ENCODE assay signal across 1 cellular context in the genomic region with DNA sequence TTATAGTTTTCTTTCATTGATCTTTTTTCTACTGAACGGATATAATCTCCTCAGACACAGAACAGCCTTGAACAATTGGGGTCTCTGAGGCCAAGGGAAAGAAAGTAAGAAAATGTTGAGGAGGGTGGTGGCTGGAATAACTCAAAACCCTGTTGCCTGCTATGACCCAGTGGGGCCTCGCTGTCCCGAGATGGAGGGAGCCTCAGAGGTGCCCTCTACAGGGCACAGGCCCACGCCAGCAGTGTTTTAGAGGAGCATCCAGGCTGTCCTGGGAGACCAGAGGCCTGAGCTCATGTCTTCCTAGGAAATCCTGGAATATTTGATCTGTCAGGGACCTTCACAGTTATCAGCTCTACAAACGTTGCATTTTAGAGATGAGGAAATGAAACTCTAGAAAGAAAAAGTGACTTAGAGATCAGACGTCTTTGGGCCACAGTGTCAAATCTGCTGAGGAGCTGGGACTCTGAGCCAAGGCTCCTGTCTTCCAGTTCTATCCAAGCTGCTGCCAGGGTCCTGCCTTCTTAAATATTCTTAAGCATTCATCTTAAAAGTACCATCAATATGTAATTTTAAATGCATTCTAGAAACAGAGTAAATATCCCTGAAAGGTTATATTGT.
A peak's percentile ranks its signal among the peaks of the same experiment; 100 is the strongest.
TF ChIP-seq lines count a peak whose summit lies in the region.

No MANE protein-coding gene starts in this region.

TF ChIP-seq in HEK293, 187 proteins besides CTCF, POLR2A, EP300 and RAD21 (continued from another document):
- TF ChIP-seq ZNF645 (tag by site-specific recombination; IDR thresholded peaks at IDR 0.05): no peak
- TF ChIP-seq ZNF394 (tag by site-specific recombination; IDR thresholded peaks at IDR 0.05; ENCODE audit: borderline replicate concordance): no peak
- peak; percentile 44 for TF ChIP-seq SCRT2 (tag by site-specific recombination; IDR thresholded peaks at IDR 0.05)
- TF ChIP-seq, protein P1, sequence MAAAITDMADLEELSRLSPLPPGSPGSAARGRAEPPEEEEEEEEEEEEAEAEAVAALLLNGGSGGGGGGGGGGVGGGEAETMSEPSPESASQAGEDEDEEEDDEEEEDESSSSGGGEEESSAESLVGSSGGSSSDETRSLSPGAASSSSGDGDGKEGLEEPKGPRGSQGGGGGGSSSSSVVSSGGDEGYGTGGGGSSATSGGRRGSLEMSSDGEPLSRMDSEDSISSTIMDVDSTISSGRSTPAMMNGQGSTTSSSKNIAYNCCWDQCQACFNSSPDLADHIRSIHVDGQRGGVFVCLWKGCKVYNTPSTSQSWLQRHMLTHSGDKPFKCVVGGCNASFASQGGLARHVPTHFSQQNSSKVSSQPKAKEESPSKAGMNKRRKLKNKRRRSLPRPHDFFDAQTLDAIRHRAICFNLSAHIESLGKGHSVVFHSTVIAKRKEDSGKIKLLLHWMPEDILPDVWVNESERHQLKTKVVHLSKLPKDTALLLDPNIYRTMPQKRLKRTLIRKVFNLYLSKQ (tag by site-specific recombination; IDR thresholded peaks at IDR 0.05; ENCODE audit: borderline replicate concordance): no peak
- TF ChIP-seq ZNF654 (tag by site-specific recombination; IDR thresholded peaks at IDR 0.05; ENCODE audit: low read depth): peak; percentile 22; the same call in 1 of the 2 replicates
- no peak for TF ChIP-seq ZNF76 (tag by site-specific recombination; IDR thresholded peaks at IDR 0.05; ENCODE audit: borderline replicate concordance, low read depth)
- TF ChIP-seq, protein P2, sequence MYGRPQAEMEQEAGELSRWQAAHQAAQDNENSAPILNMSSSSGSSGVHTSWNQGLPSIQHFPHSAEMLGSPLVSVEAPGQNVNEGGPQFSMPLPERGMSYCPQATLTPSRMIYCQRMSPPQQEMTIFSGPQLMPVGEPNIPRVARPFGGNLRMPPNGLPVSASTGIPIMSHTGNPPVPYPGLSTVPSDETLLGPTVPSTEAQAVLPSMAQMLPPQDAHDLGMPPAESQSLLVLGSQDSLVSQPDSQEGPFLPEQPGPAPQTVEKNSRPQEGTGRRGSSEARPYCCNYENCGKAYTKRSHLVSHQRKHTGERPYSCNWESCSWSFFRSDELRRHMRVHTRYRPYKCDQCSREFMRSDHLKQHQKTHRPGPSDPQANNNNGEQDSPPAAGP (tag by site-specific recombination; IDR thresholded peaks at IDR 0.05): no peak
- no peak for TF ChIP-seq BCL11A (tag by site-specific recombination; IDR thresholded peaks at IDR 0.05; ENCODE audit: low read depth)
- TF ChIP-seq ZNF701 (tag by site-specific recombination; IDR thresholded peaks at IDR 0.05): no peak
- no peak for TF ChIP-seq ZNF211 (tag by site-specific recombination; IDR thresholded peaks at IDR 0.05; ENCODE audit: low read depth)
- TF ChIP-seq ZNF510 (tag by site-specific recombination; IDR thresholded peaks at IDR 0.05; ENCODE audit: insufficient replicate concordance): no peak
- no peak for TF ChIP-seq ZNF529 (tag by site-specific recombination; IDR thresholded peaks at IDR 0.05; ENCODE audit: insufficient replicate concordance)
- no peak for TF ChIP-seq SCRT1 (tag by site-specific recombination; IDR thresholded peaks at IDR 0.05; ENCODE audit: borderline replicate concordance)
- TF ChIP-seq, protein P3, sequence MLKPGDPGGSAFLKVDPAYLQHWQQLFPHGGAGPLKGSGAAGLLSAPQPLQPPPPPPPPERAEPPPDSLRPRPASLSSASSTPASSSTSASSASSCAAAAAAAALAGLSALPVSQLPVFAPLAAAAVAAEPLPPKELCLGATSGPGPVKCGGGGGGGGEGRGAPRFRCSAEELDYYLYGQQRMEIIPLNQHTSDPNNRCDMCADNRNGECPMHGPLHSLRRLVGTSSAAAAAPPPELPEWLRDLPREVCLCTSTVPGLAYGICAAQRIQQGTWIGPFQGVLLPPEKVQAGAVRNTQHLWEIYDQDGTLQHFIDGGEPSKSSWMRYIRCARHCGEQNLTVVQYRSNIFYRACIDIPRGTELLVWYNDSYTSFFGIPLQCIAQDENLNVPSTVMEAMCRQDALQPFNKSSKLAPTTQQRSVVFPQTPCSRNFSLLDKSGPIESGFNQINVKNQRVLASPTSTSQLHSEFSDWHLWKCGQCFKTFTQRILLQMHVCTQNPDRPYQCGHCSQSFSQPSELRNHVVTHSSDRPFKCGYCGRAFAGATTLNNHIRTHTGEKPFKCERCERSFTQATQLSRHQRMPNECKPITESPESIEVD (tag by site-specific recombination; IDR thresholded peaks at IDR 0.05): no peak
- TF ChIP-seq ZNF324 (tag by site-specific recombination; IDR thresholded peaks at IDR 0.05): no peak
- TF ChIP-seq ZNF354C (tag by site-specific recombination; IDR thresholded peaks at IDR 0.05; ENCODE audit: borderline replicate concordance, low read depth): no peak
- no peak for TF ChIP-seq ZNF560 (tag by site-specific recombination; IDR thresholded peaks at IDR 0.05; ENCODE audit: borderline replicate concordance)
- TF ChIP-seq ZNF239 (tag by site-specific recombination; IDR thresholded peaks at IDR 0.05): no peak
- TF ChIP-seq ZNF501 (tag by site-specific recombination; IDR thresholded peaks at IDR 0.05): no peak
- no peak for TF ChIP-seq ZNF521 (tag by site-specific recombination; IDR thresholded peaks at IDR 0.05)
- TF ChIP-seq ZSCAN16 (tag by site-specific recombination; IDR thresholded peaks at IDR 0.05): no peak
- TF ChIP-seq ZNF639 (tag by site-specific recombination; IDR thresholded peaks at IDR 0.05): no peak
- no peak for TF ChIP-seq ZBTB7A (tag by site-specific recombination; IDR thresholded peaks at IDR 0.05; ENCODE audit: low read depth)
- no peak for TF ChIP-seq ZNF473 (tag by site-specific recombination; IDR thresholded peaks at IDR 0.05)
- TF ChIP-seq ZNF214 (tag by site-specific recombination; IDR thresholded peaks at IDR 0.05; ENCODE audit: borderline replicate concordance): no peak
- no peak for TF ChIP-seq PATZ1 (tag by site-specific recombination; IDR thresholded peaks at IDR 0.05)
- no peak for TF ChIP-seq ZNF184 (tag by site-specific recombination; IDR thresholded peaks at IDR 0.05)
- TF ChIP-seq IKZF3 (tag by site-specific recombination; IDR thresholded peaks at IDR 0.05): peak; percentile 65; the same call in 1 of the 2 replicates
- TF ChIP-seq GLI4 (tag by site-specific recombination; IDR thresholded peaks at IDR 0.05): no peak
- TF ChIP-seq SP3 (tag by site-specific recombination; IDR thresholded peaks at IDR 0.05): no peak
- TF ChIP-seq ZNF133 (tag by site-specific recombination; IDR thresholded peaks at IDR 0.05): no peak
- TF ChIP-seq ZEB2 (tag by site-specific recombination; IDR thresholded peaks at IDR 0.05): no peak
- TF ChIP-seq, protein P4, sequence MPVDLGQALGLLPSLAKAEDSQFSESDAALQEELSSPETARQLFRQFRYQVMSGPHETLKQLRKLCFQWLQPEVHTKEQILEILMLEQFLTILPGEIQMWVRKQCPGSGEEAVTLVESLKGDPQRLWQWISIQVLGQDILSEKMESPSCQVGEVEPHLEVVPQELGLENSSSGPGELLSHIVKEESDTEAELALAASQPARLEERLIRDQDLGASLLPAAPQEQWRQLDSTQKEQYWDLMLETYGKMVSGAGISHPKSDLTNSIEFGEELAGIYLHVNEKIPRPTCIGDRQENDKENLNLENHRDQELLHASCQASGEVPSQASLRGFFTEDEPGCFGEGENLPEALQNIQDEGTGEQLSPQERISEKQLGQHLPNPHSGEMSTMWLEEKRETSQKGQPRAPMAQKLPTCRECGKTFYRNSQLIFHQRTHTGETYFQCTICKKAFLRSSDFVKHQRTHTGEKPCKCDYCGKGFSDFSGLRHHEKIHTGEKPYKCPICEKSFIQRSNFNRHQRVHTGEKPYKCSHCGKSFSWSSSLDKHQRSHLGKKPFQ (tag by site-specific recombination; IDR thresholded peaks at IDR 0.05): no peak
- TF ChIP-seq ZNF416 (tag by site-specific recombination; IDR thresholded peaks at IDR 0.05): no peak
- no peak for TF ChIP-seq ZNF596 (tag by site-specific recombination; IDR thresholded peaks at IDR 0.05)
- 0 out of 2 replicates have a peak, but pooled peaks have one; percentile 20 for TF ChIP-seq ZNF692 (tag by site-specific recombination; IDR thresholded peaks at IDR 0.05)
- TF ChIP-seq ZNF341 (tag by site-specific recombination; IDR thresholded peaks at IDR 0.05; ENCODE audit: low read depth): peak; percentile 86
- no peak for TF ChIP-seq MEIS1 (CRISPR knock-in tag; IDR thresholded peaks at IDR 0.05; ENCODE audit: borderline replicate concordance)
- TF ChIP-seq ZBTB8A (tag by site-specific recombination; IDR thresholded peaks at IDR 0.05): 0 out of 2 replicates have a peak, but pooled peaks have one; percentile 41
